Comparison of ENCODE assay signal across 15 cellular contexts in the genomic region with DNA sequence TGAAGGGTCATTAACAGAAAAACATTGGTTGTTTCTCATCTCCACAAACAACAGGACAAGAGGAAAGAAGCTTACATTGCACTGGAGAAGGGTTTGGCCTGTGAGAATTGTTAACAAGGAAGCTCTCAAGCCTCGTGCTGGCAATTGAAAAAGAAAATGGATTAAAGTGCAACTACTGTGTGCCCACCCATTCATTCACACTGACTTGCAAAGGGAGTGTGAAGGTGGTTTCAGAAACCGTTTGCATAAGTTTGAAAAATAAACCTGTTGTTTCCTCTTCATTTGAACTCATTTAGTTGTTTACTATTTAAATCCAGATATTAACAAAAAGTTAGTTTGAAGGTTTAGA.
DNase-seq lines count a peak whose midpoint lies in the region; ATAC-seq and TF ChIP-seq lines count a peak whose summit lies in the region.
"Had no signal": no experiment of that assay in that cellular context is flagged by ENCODE, and none has a peak within 500 bp of the region (broad histone marks: within the 10 kb centered on the region; RNA-seq: fewer than 3 reads in every experiment).

No MANE protein-coding gene starts in this region.

- H3K9me1 ChIP-seq in IMR-90 (ENCODE audit: insufficient read depth, low read length), result no peaks in the 10 kb centered on the region

- no peak overlapping the region for H2AK5ac ChIP-seq in IMR-90 (ENCODE audit: low read depth, low read length)

- intact Hi-C loops in CD4-positive, alpha-beta memory T cell (cut with micrococcal nuclease), result no loop called here
- intact Hi-C loops in IMR-90 (cut with micrococcal nuclease), result no loop called here

- H3K79me1 ChIP-seq in IMR-90 (ENCODE audit: low read depth in 1 of 2, low read length in 2 of 2), result no peaks in the 10 kb centered on the region

- H4K20me1 ChIP-seq in IMR-90 (ENCODE audit: insufficient read depth, low read length), result no peaks in the 10 kb centered on the region

- no peak overlapping the region for H2AFZ ChIP-seq in IMR-90 (replicated peaks; ENCODE audit: low read length, poor library complexity)

- no peaks in the 10 kb centered on the region for H3K36me3 ChIP-seq in CD4-positive, alpha-beta memory T cell (ENCODE audit: insufficient read depth, low read length)
- no peaks in the 10 kb centered on the region for H3K36me3 ChIP-seq in IMR-90 (ENCODE audit: control insufficient read depth, insufficient read depth, low read length)
- H3K36me3 ChIP-seq: WERI-Rb-1 had no signal

- WGBS in IMR-90 (ENCODE audit: extremely low coverage in 2 of 2, insufficient read length in 1 of 2), 2 experiments, result no CpG with 5 or more reads among the region's 2 CpGs

- no peak overlapping the region for H2AK9ac ChIP-seq in IMR-90 (replicated peaks; ENCODE audit: low read depth, low read length, poor library complexity)

- TF ChIP-seq RAD21 in IMR-90 (IDR thresholded peaks at IDR 0.05; ENCODE audit: low read length), result no peak

- H3K27ac Mint-ChIP-seq in CD4-positive, alpha-beta memory T cell, result peak overlapping the region in 5 of 7 donors; percentile 6 to 88 (median 34)
- H3K27ac Mint-ChIP-seq in effector memory CD8-positive, alpha-beta T cell, result peak overlapping the region in 1 of 2 donors; percentile 24
- H3K27ac Mint-ChIP-seq in neural crest cell (ENCODE audit: unreplicated experiment), result peak overlapping the region; percentile 70
- H3K27ac Mint-ChIP-seq: CD4-positive, alpha-beta T cell had no signal

- H3K27me3 Mint-ChIP-seq in CD4-positive, alpha-beta memory T cell, result no peaks in the 10 kb centered on the region
- no peaks in the 10 kb centered on the region for H3K27me3 Mint-ChIP-seq in effector memory CD8-positive, alpha-beta T cell
- no peaks in the 10 kb centered on the region for H3K27me3 Mint-ChIP-seq in neural crest cell (ENCODE audit: low read depth)
- H3K27me3 Mint-ChIP-seq: CD4-positive, alpha-beta T cell had no signal

- ATAC-seq in IMR-90 (ENCODE audit: low read depth) (no peak), GM19023 (IDR thresholded peaks at IDR 0.05; ENCODE audit: unreplicated experiment) (no peak), HG03196 (IDR thresholded peaks at IDR 0.05; ENCODE audit: unreplicated experiment) (no peak), GM19455 (IDR thresholded peaks at IDR 0.05; ENCODE audit: unreplicated experiment) (no peak)
- peak; percentile 39 for ATAC-seq in effector memory CD8-positive, alpha-beta T cell (replicated peaks)

- no peak overlapping the region for H3K14ac ChIP-seq in IMR-90 (replicated peaks; ENCODE audit: low read depth, low read length)

- no peak overlapping the region for H3K56ac ChIP-seq in IMR-90 (ENCODE audit: extremely low read depth, insufficient read depth, low read length)

- H3K27me3 ChIP-seq in CD4-positive, alpha-beta memory T cell (ENCODE audit: insufficient read depth, low read length), result no peaks in the 10 kb centered on the region
- no peaks in the 10 kb centered on the region for H3K27me3 ChIP-seq in IMR-90 (ENCODE audit: control insufficient read depth, insufficient read depth, low read length)

- H2BK15ac ChIP-seq in IMR-90 (ENCODE audit: low read depth, low read length), result no peak overlapping the region

- no peak overlapping the region for H3K4me3 ChIP-seq in CD4-positive, alpha-beta memory T cell (ENCODE audit: low read length in 2 of 2)
- no peak overlapping the region for H3K4me3 ChIP-seq in IMR-90 (ENCODE audit: insufficient read depth, low read depth, low read length)

- H3K23ac ChIP-seq in IMR-90 (ENCODE audit: low read depth, low read length), result no peak overlapping the region

- no peak overlapping the region for H3K27ac ChIP-seq in CD4-positive, alpha-beta memory T cell (ENCODE audit: low read depth, low read length)
- H3K27ac ChIP-seq in IMR-90 (ENCODE audit: insufficient read depth, low read length), result no peak overlapping the region
- H3K27ac ChIP-seq: RWPE1, WERI-Rb-1 had no signal

- no peak overlapping the region for H3K4me2 ChIP-seq in IMR-90 (ENCODE audit: low read depth, low read length)

- no peak for TF ChIP-seq POLR2A in IMR-90 (IDR thresholded peaks at IDR 0.05; ENCODE audit: low read depth, low read length)

- BruUV-seq in IMR-90 (replicated peaks; lab: Mats Ljungman, UMichigan), result no TSS peak

- CTCF ChIA-PET in CD4-positive, alpha-beta memory T cell (lab: Charles Lee; ENCODE audit: partially characterized antibody), result interaction anchor here (1.7 kb wide), 1 partner anchor 25 kb away, joined by 3 read pairs; no protein-coding TSS in a partner anchor
- CTCF ChIA-PET in IMR-90 (lab: Yijun Ruan, JAX), result interaction anchor here (0.6 kb wide), 1 partner anchor 297 kb away, joined by 4 read pairs; no protein-coding TSS in a partner anchor

- H4K8ac ChIP-seq in IMR-90 (ENCODE audit: low read depth in 2 of 2, low read length in 2 of 2), result peak overlapping the region in 1 of 2 experiments; percentile 11; a peak in 1 of 4 replicates

- no peak overlapping the region for H2BK120ac ChIP-seq in IMR-90 (ENCODE audit: low read depth, low read length)

- H3K36me3 Mint-ChIP-seq in CD4-positive, alpha-beta memory T cell, result no peaks in the 10 kb centered on the region
- H3K36me3 Mint-ChIP-seq in effector memory CD8-positive, alpha-beta T cell (ENCODE audit: insufficient read depth), result no peaks in the 10 kb centered on the region
- H3K36me3 Mint-ChIP-seq in neural crest cell (ENCODE audit: low read depth), result no peaks in the 10 kb centered on the region

- dilution Hi-C loops in IMR-90 (cut with HindIII; ENCODE audit: low sequenced_read_pairs, unreplicated experiment), result no loop called here

- H4K5ac ChIP-seq in IMR-90 (ENCODE audit: low read depth, low read length), result no peak overlapping the region; the same call in 1 of the 2 replicates

- peak overlapping the region; percentile 48; the same call in 1 of the 2 replicates for H3K18ac ChIP-seq in IMR-90 (ENCODE audit: low read depth, low read length)

- H3K4ac ChIP-seq in IMR-90 (ENCODE audit: low read depth, low read length), result no peak overlapping the region

- no peak overlapping the region for H2BK20ac ChIP-seq in IMR-90 (ENCODE audit: low read depth, low read length)

- H3K9ac ChIP-seq in IMR-90 (ENCODE audit: low read depth, low read length), result no peak overlapping the region

- in situ Hi-C loops in IMR-90 (cut with MboI; ENCODE audit: low sequenced_read_pairs), result no loop called here

- H4K91ac ChIP-seq in IMR-90 (ENCODE audit: insufficient read depth, low read depth, low read length), result no peak overlapping the region

- peaks cover 19% of the 10 kb centered on the region for H3K4me1 ChIP-seq in CD4-positive, alpha-beta memory T cell (ENCODE audit: insufficient read depth, low read length)
- peaks cover 4% of the 10 kb centered on the region; the same call in 1 of the 2 replicates for H3K4me1 ChIP-seq in IMR-90 (ENCODE audit: control insufficient read depth, insufficient read depth, low read length)

- no peak overlapping the region for H2BK5ac ChIP-seq in IMR-90 (ENCODE audit: low read depth, low read length, poor library complexity, severe bottlenecking)

- DNase-seq in CD4-positive, alpha-beta memory T cell, result no peak
- DNase-seq in IMR-90 (no peak), neural crest cell (ENCODE audit: low read depth, low spot score) (no peak), RPMI8226 (no peak)
- DNase-seq in effector memory CD8-positive, alpha-beta T cell, result no peak
- DNase-seq: CD4-positive, alpha-beta T cell; NCI-H1417; NCI-H524; stimulated activated CD4-positive, alpha-beta T cell treated with anti-CD3 and anti-CD28 coated beads, Interleukin-15, amount 100 ng/mL, for 24 hours; stimulated activated CD8-positive, alpha-beta memory T cell treated with anti-CD3 and anti-CD28 coated beads, Interleukin-4, amount 100 ng/mL, for 48 hours; WERI-Rb-1 had no signal

- peaks cover 0 to 4% (median 0%) of the 10 kb centered on the region in 8 donors for H3K9me3 Mint-ChIP-seq in CD4-positive, alpha-beta memory T cell
- H3K9me3 Mint-ChIP-seq in effector memory CD8-positive, alpha-beta T cell, result no peaks in the 10 kb centered on the region
- H3K9me3 Mint-ChIP-seq in neural crest cell, result peaks cover 6% of the 10 kb centered on the region
- H3K9me3 Mint-ChIP-seq: CD4-positive, alpha-beta T cell had no signal

- peaks cover 14 to 31% (median 24%) of the 10 kb centered on the region in 4 donors for H3K4me1 Mint-ChIP-seq in CD4-positive, alpha-beta memory T cell
- H3K4me1 Mint-ChIP-seq in effector memory CD8-positive, alpha-beta T cell (ENCODE audit: low read depth in 2 of 2), result peaks cover 18 to 19% of the 10 kb centered on the region in 2 donors
- peaks cover 16% of the 10 kb centered on the region for H3K4me1 Mint-ChIP-seq in neural crest cell

- POLR2A ChIA-PET in CD4-positive, alpha-beta memory T cell (lab: Charles Lee; ENCODE audit: partially characterized antibody), result interaction anchor here (0.9 kb wide), 1 partner anchor 103 kb away, joined by 3 read pairs; no protein-coding TSS in a partner anchor
- POLR2A ChIA-PET in IMR-90 (lab: Charles Lee; ENCODE audit: unreplicated experiment), result no interaction called here

- H3K4me3 Mint-ChIP-seq in CD4-positive, alpha-beta memory T cell, result peak overlapping the region in 5 of 8 donors; percentile 1 to 51 (median 21)
- H3K4me3 Mint-ChIP-seq in effector memory CD8-positive, alpha-beta T cell, result peak overlapping the region; percentile 40 to 65
- no peak overlapping the region for H3K4me3 Mint-ChIP-seq in neural crest cell
- H3K4me3 Mint-ChIP-seq: CD4-positive, alpha-beta T cell had no signal

- H3K9me3 ChIP-seq in CD4-positive, alpha-beta memory T cell (ENCODE audit: control insufficient read depth in 1 of 2, low read length in 2 of 2), result no peaks in the 10 kb centered on the region
- no peaks in the 10 kb centered on the region for H3K9me3 ChIP-seq in IMR-90 (ENCODE audit: control insufficient read depth, insufficient read depth, low read length)

- TF ChIP-seq CTCF in IMR-90 (conservative IDR thresholded peaks at IDR 0.05; ENCODE audit: low read depth, low read length), result no peak
- no peak for TF ChIP-seq CTCF in neural crest cell (conservative IDR thresholded peaks at IDR 0.05)

TF ChIP-seq in IMR-90, 13 proteins besides CTCF, POLR2A, EP300 and RAD21 (continues in another document):
- TF ChIP-seq MAZ (IDR thresholded peaks at IDR 0.05; ENCODE audit: borderline replicate concordance, low read depth, low read length) (no peak), RCOR1 (IDR thresholded peaks at IDR 0.05; ENCODE audit: insufficient replicate concordance, low read length) (no peak), CHD1 (IDR thresholded peaks at IDR 0.05; ENCODE audit: low read depth, low read length) (no peak), CEBPB (IDR thresholded peaks at IDR 0.05; ENCODE audit: low read depth, low read length) (no peak), RFX5 (IDR thresholded peaks at IDR 0.05; ENCODE audit: low read depth, low read length) (no peak)
- TF ChIP-seq, protein P1, sequence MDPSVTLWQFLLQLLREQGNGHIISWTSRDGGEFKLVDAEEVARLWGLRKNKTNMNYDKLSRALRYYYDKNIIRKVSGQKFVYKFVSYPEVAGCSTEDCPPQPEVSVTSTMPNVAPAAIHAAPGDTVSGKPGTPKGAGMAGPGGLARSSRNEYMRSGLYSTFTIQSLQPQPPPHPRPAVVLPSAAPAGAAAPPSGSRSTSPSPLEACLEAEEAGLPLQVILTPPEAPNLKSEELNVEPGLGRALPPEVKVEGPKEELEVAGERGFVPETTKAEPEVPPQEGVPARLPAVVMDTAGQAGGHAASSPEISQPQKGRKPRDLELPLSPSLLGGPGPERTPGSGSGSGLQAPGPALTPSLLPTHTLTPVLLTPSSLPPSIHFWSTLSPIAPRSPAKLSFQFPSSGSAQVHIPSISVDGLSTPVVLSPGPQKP (IDR thresholded peaks at IDR 0.05; ENCODE audit: borderline replicate concordance, low read depth, low read length), result no peak
